Comparison of ENCODE assay signal across 19 cellular contexts in genomic region chr4:97016186-97016945, GRCh38.
A peak's percentile ranks its signal among the peaks of the same experiment; 100 is the strongest.
DNase-seq lines count a peak whose midpoint lies in the region; ATAC-seq and TF ChIP-seq lines count a peak whose summit lies in the region.
"Had no signal": no experiment of that assay in that cellular context is flagged by ENCODE, and none has a peak within 500 bp of the region (broad histone marks: within the 10 kb centered on the region; RNA-seq: fewer than 3 reads in every experiment).

No MANE protein-coding gene starts in this region.

- CTCF ChIA-PET in Calu3 (lab: Charles Lee) = no interaction called here

- H3K36me3 Mint-ChIP-seq in Calu3 (ENCODE audit: insufficient read depth, unreplicated experiment) = no peaks in the 10 kb centered on the region
- H3K36me3 Mint-ChIP-seq: memory B cell; naive thymus-derived CD4-positive, alpha-beta T cell had no signal

- intact Hi-C loops in Calu3 (cut with micrococcal nuclease; ENCODE audit: unreplicated experiment) = no loop called here

- DNase-seq in NCI-H2029 (lab: John Stamatoyannopoulos, UW) = peak; percentile 3
- no peak for DNase-seq in NCI-H2029 treated with DMSO at 0.1 percent for 48 hours (lab: John Stamatoyannopoulos, UW)
- DNase-seq in NCI-H446 (lab: John Stamatoyannopoulos, UW) = peak; percentile 48 to 75
- DNase-seq in cerebellum (ENCODE audit: low spot score) = peak; percentile 41
- DNase-seq in renal cortical epithelial cell (ENCODE audit: low read depth) = peak; percentile 68
- no peak for DNase-seq in NCI-H1436 (lab: John Stamatoyannopoulos, UW)
- no peak for DNase-seq in Calu3
- DNase-seq: activated T-cell treated with anti-CD3 and anti-CD28 coated beads, Interleukin-2, amount 50 U/mL, for 24 hours; AML-193; endodermal cell; H7; MM.1S; naive thymus-derived CD4-positive, alpha-beta T cell; NCI-H1694 treated with DMSO at 0.1 percent for 48 hours; SW 1271; upper lobe of left lung had no signal

- H3K4me1 Mint-ChIP-seq in Calu3 (ENCODE audit: low read depth, unreplicated experiment) = no peaks in the 10 kb centered on the region
- H3K4me1 Mint-ChIP-seq: memory B cell; naive thymus-derived CD4-positive, alpha-beta T cell had no signal

- no TSS peak for BruUV-seq in Calu3 (replicated peaks; lab: Mats Ljungman, UMichigan)

- no peak overlapping the region for H3K27ac Mint-ChIP-seq in Calu3 (ENCODE audit: unreplicated experiment)
- H3K27ac Mint-ChIP-seq: activated T-cell treated with anti-CD3 and anti-CD28 coated beads, Interleukin-2, amount 50 U/mL, for 24 hours; endodermal cell; memory B cell; naive thymus-derived CD4-positive, alpha-beta T cell had no signal

- no peak for ATAC-seq in HG02571 (IDR thresholded peaks at IDR 0.05; ENCODE audit: unreplicated experiment)
- ATAC-seq: naive thymus-derived CD4-positive, alpha-beta T cell; Right ventricle myocardium inferior had no signal

- no peaks in the 10 kb centered on the region for H3K9me3 Mint-ChIP-seq in Calu3 (ENCODE audit: low read depth, unreplicated experiment)
- H3K9me3 Mint-ChIP-seq: endodermal cell had no signal

- TF ChIP-seq CTCF in Calu3 (IDR thresholded peaks at IDR 0.05; ENCODE audit: unreplicated experiment) = no peak

- no peaks in the 10 kb centered on the region for H3K27me3 Mint-ChIP-seq in Calu3 (ENCODE audit: unreplicated experiment)
- H3K27me3 Mint-ChIP-seq: activated T-cell treated with anti-CD3 and anti-CD28 coated beads, Interleukin-2, amount 50 U/mL, for 24 hours; memory B cell; naive thymus-derived CD4-positive, alpha-beta T cell had no signal

- H3K4me3 Mint-ChIP-seq in Calu3 (ENCODE audit: low read depth, unreplicated experiment) = no peak overlapping the region
- H3K4me3 Mint-ChIP-seq: activated T-cell treated with anti-CD3 and anti-CD28 coated beads, Interleukin-2, amount 50 U/mL, for 24 hours; endodermal cell; memory B cell; naive thymus-derived CD4-positive, alpha-beta T cell had no signal

Comparison
In these comparisons a context has a peak if more than half of its experiments do, and no peak if none do; other contexts are left out.
1. DNase-seq: peak in NCI-H2029 (single experiment), NCI-H446 (2 of 2), cerebellum (single experiment) and renal cortical epithelial cell (single experiment); none in NCI-H2029 treated with DMSO at 0.1 percent for 48 hours (single experiment), NCI-H1436 (single experiment) and Calu3 (single experiment).